2 cellular contexts compared by ENCODE assay signal in the genomic region with DNA sequence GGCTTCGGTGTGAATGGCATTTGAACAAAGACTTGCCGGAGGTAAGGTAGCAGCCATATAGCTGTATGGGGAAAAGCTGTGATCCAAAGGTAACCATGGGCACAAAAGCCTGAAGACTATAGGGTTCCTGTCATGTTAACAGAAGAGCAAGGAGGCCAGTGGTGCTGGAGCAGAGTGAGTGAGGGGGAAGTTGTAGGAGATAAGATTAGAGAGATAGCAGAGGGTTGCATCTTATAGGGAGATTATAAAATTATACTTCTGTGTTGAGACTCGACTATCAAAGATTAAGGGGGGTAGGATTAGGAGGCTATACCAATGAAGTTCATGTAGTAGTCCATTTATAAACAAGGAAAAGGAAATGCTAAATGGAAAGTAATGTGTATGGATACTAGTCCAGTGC.
TF ChIP-seq lines count a peak whose summit lies in the region.

No MANE protein-coding gene starts in this region.

TF ChIP-seq in A549, 52 proteins besides CTCF, POLR2A, EP300 and RAD21 (continued from another document):
- no peak for TF ChIP-seq MAX (IDR thresholded peaks at IDR 0.05)
- no peak for TF ChIP-seq HOXB13 (CRISPR knock-in tag; IDR thresholded peaks at IDR 0.05; ENCODE audit: low read depth)
- no peak for TF ChIP-seq CBX8 (IDR thresholded peaks at IDR 0.05)
- TF ChIP-seq, protein P1, sequence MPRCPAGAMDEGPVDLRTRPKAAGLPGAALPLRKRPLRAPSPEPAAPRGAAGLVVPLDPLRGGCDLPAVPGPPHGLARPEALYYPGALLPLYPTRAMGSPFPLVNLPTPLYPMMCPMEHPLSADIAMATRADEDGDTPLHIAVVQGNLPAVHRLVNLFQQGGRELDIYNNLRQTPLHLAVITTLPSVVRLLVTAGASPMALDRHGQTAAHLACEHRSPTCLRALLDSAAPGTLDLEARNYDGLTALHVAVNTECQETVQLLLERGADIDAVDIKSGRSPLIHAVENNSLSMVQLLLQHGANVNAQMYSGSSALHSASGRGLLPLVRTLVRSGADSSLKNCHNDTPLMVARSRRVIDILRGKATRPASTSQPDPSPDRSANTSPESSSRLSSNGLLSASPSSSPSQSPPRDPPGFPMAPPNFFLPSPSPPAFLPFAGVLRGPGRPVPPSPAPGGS (IDR thresholded peaks at IDR 0.05), result no peak
- TF ChIP-seq JUNB (IDR thresholded peaks at IDR 0.05), result no peak
- no peak for TF ChIP-seq BHLHE40 (IDR thresholded peaks at IDR 0.05; ENCODE audit: low read depth, low read length)
- no peak for TF ChIP-seq HEYL (CRISPR knock-in tag; IDR thresholded peaks at IDR 0.05)
- TF ChIP-seq NR3C1 (IDR thresholded peaks at IDR 0.05), result no peak
- no peak for TF ChIP-seq HOXA7 (CRISPR knock-in tag; IDR thresholded peaks at IDR 0.05)
- no peak for TF ChIP-seq ZNF302 (CRISPR knock-in tag; IDR thresholded peaks at IDR 0.05)
- TF ChIP-seq RFX5 (IDR thresholded peaks at IDR 0.05), result no peak
TF ChIP-seq in A549: peak in this region for 0.

TF ChIP-seq in endothelial cell of umbilical vein, 7 proteins besides CTCF, POLR2A, EP300 and RAD21 (continued from another document):
- no peak for TF ChIP-seq MAX (IDR thresholded peaks at IDR 0.05; ENCODE audit: insufficient read depth, insufficient read length)
- TF ChIP-seq MYC (IDR thresholded peaks at IDR 0.05; ENCODE audit: low read depth, low read length), result no peak
- TF ChIP-seq EZH2 (IDR thresholded peaks at IDR 0.05; ENCODE audit: borderline replicate concordance, low read depth, low read length, severe bottlenecking), result no peak
- TF ChIP-seq POLR2AphosphoS5 (IDR thresholded peaks at IDR 0.05; ENCODE audit: insufficient read depth, low read depth, low read length), result no peak
- no peak for TF ChIP-seq GATA2 (IDR thresholded peaks at IDR 0.05; ENCODE audit: insufficient read depth, insufficient read length, low read depth, low read length)
- TF ChIP-seq JUN (IDR thresholded peaks at IDR 0.05; ENCODE audit: borderline replicate concordance, insufficient read depth, insufficient read length, low read depth), result no peak
